Comparison of ENCODE assay signal across 8 cellular contexts in genomic region chr2:228681426-228681825, GRCh38.
DNase-seq lines count a peak whose midpoint lies in the region; ATAC-seq lines count a peak whose summit lies in the region.

No MANE protein-coding gene starts in this region.

- ATAC-seq in left lobe of liver (peak; percentile 93), GM21423 (IDR thresholded peaks at IDR 0.05; ENCODE audit: unreplicated experiment) (no peak)

- in situ Hi-C loops in ACHN (cut with HindIII; ENCODE audit: low pct_ligation_motif_present, low pct_unique_long_range_greater_than_20kb, low sequenced_read_pairs) = no loop called here

- DNase-seq in ACHN = peak; percentile 65
- DNase-seq in HT-29 (ENCODE audit: low spot score) = peak; percentile 45
- DNase-seq in brain pericyte (ENCODE audit: low read depth, low spot score) = peak; percentile 27
- DNase-seq in left lobe of liver (ENCODE audit: low spot score) = no peak
- no peak for DNase-seq in iPS-NIHi11 (ENCODE audit: low spot score)
- no peak for DNase-seq in activated CD4-positive, alpha-beta T cell treated with anti-CD3 and anti-CD28 coated beads, Interleukin-2, amount 50 U/mL, for 48 hours
- DNase-seq in retina = no peak

Comparison
In these comparisons a context has a peak if more than half of its experiments do, and no peak if none do; other contexts are left out.
1. DNase-seq: peak in ACHN (single experiment), HT-29 (single experiment) and brain pericyte (single experiment); none in left lobe of liver (single experiment), iPS-NIHi11 (single experiment), activated CD4-positive, alpha-beta T cell treated with anti-CD3 and anti-CD28 coated beads, Interleukin-2, amount 50 U/mL, for 48 hours (0 of 2) and retina (single experiment).